Comparison of ENCODE assay signal across 2 cellular contexts in the genomic region with DNA sequence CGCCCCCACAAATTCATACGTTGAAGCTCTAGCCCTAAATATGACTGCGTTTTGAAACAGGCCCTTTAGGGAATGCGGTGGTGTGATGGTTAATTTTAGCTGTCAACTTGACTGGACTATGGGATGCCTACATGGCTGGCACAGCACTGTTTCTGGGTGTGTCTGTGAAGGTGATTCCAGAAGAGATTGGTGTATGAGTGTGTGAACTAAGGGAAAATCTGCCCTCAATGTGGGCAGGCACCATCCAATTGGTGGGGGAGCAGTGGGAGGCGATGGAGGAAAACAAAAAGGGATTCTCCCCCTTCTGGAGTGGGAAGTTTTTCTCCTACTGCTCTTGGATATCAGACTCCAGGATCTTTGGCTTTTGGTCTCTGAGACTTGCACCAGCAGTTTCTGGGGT.
A peak's percentile ranks its signal among the peaks of the same experiment; 100 is the strongest.
TF ChIP-seq lines count a peak whose summit lies in the region.

No MANE protein-coding gene starts in this region.

TF ChIP-seq in HEK293, 187 proteins besides CTCF, POLR2A, EP300 and RAD21:
- no peak for TF ChIP-seq ZNF837 (tag by site-specific recombination; IDR thresholded peaks at IDR 0.05)
- TF ChIP-seq, protein P1, sequence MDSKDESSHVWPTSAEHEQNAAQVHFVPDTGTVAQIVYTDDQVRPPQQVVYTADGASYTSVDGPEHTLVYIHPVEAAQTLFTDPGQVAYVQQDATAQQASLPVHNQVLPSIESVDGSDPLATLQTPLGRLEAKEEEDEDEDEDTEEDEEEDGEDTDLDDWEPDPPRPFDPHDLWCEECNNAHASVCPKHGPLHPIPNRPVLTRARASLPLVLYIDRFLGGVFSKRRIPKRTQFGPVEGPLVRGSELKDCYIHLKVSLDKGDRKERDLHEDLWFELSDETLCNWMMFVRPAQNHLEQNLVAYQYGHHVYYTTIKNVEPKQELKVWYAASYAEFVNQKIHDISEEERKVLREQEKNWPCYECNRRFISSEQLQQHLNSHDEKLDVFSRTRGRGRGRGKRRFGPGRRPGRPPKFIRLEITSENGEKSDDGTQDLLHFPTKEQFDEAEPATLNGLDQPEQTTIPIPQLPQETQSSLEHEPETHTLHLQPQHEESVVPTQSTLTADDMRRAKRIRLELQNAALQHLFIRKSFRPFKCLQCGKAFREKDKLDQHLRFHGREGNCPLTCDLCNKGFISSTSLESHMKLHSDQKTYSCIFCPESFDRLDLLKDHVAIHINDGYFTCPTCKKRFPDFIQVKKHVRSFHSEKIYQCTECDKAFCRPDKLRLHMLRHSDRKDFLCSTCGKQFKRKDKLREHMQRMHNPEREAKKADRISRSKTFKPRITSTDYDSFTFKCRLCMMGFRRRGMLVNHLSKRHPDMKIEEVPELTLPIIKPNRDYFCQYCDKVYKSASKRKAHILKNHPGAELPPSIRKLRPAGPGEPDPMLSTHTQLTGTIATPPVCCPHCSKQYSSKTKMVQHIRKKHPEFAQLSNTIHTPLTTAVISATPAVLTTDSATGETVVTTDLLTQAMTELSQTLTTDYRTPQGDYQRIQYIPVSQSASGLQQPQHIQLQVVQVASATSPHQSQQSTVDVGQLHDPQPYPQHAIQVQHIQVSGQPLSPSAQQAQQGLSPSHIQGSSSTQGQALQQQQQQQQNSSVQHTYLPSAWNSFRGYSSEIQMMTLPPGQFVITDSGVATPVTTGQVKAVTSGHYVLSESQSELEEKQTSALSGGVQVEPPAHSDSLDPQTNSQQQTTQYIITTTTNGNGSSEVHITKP (tag by site-specific recombination; IDR thresholded peaks at IDR 0.05), result peak; percentile 85

TF ChIP-seq in GM12878, 131 proteins besides CTCF, POLR2A, EP300 and RAD21:
- TF ChIP-seq NR2F1 (conservative IDR thresholded peaks at IDR 0.05) (no peak), YBX1 (IDR thresholded peaks at IDR 0.05) (no peak), ZNF207 (IDR thresholded peaks at IDR 0.05; ENCODE audit: borderline replicate concordance) (no peak)
